Comparison of ENCODE assay signal across 13 cellular contexts in the genomic region with DNA sequence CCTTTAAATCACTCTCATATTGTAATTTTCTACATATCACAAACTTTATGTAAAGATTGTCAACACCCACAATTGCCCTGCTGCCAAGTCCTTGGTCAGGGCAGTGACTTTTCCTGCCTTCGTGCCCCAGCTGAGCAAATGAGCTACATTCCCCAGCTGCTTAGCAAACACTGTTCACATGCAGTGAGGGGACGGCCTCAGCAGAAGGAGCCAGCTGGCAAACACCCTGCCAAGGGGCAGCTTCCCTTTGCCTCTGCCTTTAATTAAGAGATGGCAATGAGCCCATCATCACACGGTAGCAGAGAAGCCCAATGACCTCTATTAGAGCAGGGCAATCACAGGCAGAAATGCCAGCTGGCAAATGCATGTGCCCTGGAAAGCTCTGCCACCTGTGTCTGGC.
DNase-seq lines count a peak whose midpoint lies in the region; ATAC-seq, FAIRE-seq and TF ChIP-seq lines count a peak whose summit lies in the region.
"Had no signal": no experiment of that assay in that cellular context is flagged by ENCODE, and none has a peak within 500 bp of the region (broad histone marks: within the 10 kb centered on the region; RNA-seq: fewer than 3 reads in every experiment).

No MANE protein-coding gene starts in this region.

- H3K36me3 ChIP-seq in astrocyte (ENCODE audit: insufficient read depth, low read length) (no peaks in the 10 kb centered on the region), keratinocyte (ENCODE audit: control insufficient read depth in 2 of 2, extremely low read depth in 1 of 2, insufficient read depth in 2 of 2, low read length in 2 of 2) (no peaks in the 10 kb centered on the region)
- H3K36me3 ChIP-seq in CD8-positive, alpha-beta T cell (ENCODE audit: insufficient read depth, low read length) = no peaks in the 10 kb centered on the region
- H3K36me3 ChIP-seq: cardiac muscle cell, neutrophil had no signal

- POLR2A ChIA-PET in CD8-positive, alpha-beta T cell (lab: Charles Lee) = no interaction called here

- DNase-seq in COR-L47 (lab: John Stamatoyannopoulos, UW) (peak; percentile 89), NCI-H1105 treated with DMSO at 0.1 percent for 48 hours (lab: John Stamatoyannopoulos, UW) (peak; percentile 95), astrocyte (ENCODE audit: low read depth) (peak; percentile 42), keratinocyte (ENCODE audit: low read depth, low spot score) (no peak)
- no peak for DNase-seq in CD8-positive, alpha-beta T cell
- no peak for DNase-seq in effector CD8-positive, alpha-beta T cell (lab: John Stamatoyannopoulos, UW)
- DNase-seq: CD4-positive, alpha-beta T cell; IMR-90; SIG-M5 had no signal

- H3K9me3 ChIP-seq in astrocyte (ENCODE audit: insufficient read depth, low read depth, low read length) (no peaks in the 10 kb centered on the region), keratinocyte (ENCODE audit: control insufficient read depth, low read depth, low read length) (no peaks in the 10 kb centered on the region)
- no peaks in the 10 kb centered on the region for H3K9me3 ChIP-seq in CD8-positive, alpha-beta T cell (ENCODE audit: low read length)
- H3K9me3 ChIP-seq: neutrophil had no signal

- H3K4me1 ChIP-seq in astrocyte (ENCODE audit: insufficient read depth, low read length) (peaks cover 5% of the 10 kb centered on the region), keratinocyte (ENCODE audit: control insufficient read depth, extremely low read depth, insufficient read depth, low read length) (no peaks in the 10 kb centered on the region)
- H3K4me1 ChIP-seq in CD8-positive, alpha-beta T cell (ENCODE audit: insufficient read depth, low read length) = no peaks in the 10 kb centered on the region

- TF ChIP-seq CTCF in astrocyte (IDR thresholded peaks at IDR 0.05; ENCODE audit: insufficient read depth, low read depth, low read length) (no peak), keratinocyte (optimal IDR thresholded peaks at IDR 0.05 in 1 of 3, IDR thresholded peaks at IDR 0.05 in 1 of 3, conservative IDR thresholded peaks at IDR 0.05 in 1 of 3; ENCODE audit: extremely low read depth in 1 of 3, insufficient read depth in 2 of 3, low read length in 3 of 3) (no peak)
- TF ChIP-seq CTCF in CD8-positive, alpha-beta T cell (IDR thresholded peaks at IDR 0.05) = no peak

- H4K20me1 ChIP-seq in astrocyte (ENCODE audit: insufficient read depth, low read length) (no peaks in the 10 kb centered on the region), keratinocyte (ENCODE audit: control insufficient read depth, extremely low read depth, insufficient read depth, low read length) (no peaks in the 10 kb centered on the region)

- H3K9ac ChIP-seq in astrocyte (ENCODE audit: low read length) (no peak overlapping the region), keratinocyte (ENCODE audit: control insufficient read depth, extremely low read depth, insufficient read depth, low read length) (no peak overlapping the region)

- H3K4me2 ChIP-seq in astrocyte (ENCODE audit: low read length) (no peak overlapping the region), keratinocyte (ENCODE audit: control insufficient read depth, extremely low read depth, insufficient read depth, low read depth, low read length) (no peak overlapping the region)

- no peaks in the 10 kb centered on the region for H3K27me3 ChIP-seq in astrocyte (ENCODE audit: insufficient read depth, low read length)
- H3K27me3 ChIP-seq in keratinocyte (ENCODE audit: control insufficient read depth, extremely low read depth, insufficient read depth, low read length) = no peaks in the 10 kb centered on the region
- H3K27me3 ChIP-seq in CD8-positive, alpha-beta T cell (ENCODE audit: insufficient read depth, low read length) = no peaks in the 10 kb centered on the region
- H3K27me3 ChIP-seq: cardiac muscle cell, neutrophil had no signal

- CTCF ChIA-PET in CD8-positive, alpha-beta T cell (lab: Charles Lee) = no interaction called here

- intact Hi-C loops in CD8-positive, alpha-beta T cell (cut with DNase I, micrococcal nuclease) = no loop called here

- H3K4me3 ChIP-seq in astrocyte (ENCODE audit: insufficient read depth, low read depth, low read length) (no peak overlapping the region), keratinocyte (ENCODE audit: control insufficient read depth in 2 of 3, extremely low read depth in 1 of 3, insufficient read depth in 2 of 3, low read depth in 1 of 3, low read length in 3 of 3) (no peak overlapping the region)
- no peak overlapping the region for H3K4me3 ChIP-seq in CD8-positive, alpha-beta T cell (ENCODE audit: low read depth, low read length)
- H3K4me3 ChIP-seq: cardiac muscle cell had no signal

- no peak overlapping the region for H3K27ac Mint-ChIP-seq in astrocyte (ENCODE audit: unreplicated experiment)
- no peak overlapping the region for H3K27ac Mint-ChIP-seq in CD8-positive, alpha-beta T cell
- H3K27ac Mint-ChIP-seq: CD4-positive, alpha-beta T cell had no signal

- no peaks in the 10 kb centered on the region for H3K79me2 ChIP-seq in astrocyte (ENCODE audit: insufficient read depth, low read length)
- no peaks in the 10 kb centered on the region for H3K79me2 ChIP-seq in keratinocyte (ENCODE audit: control insufficient read depth, insufficient read depth, low read length)

- no peaks in the 10 kb centered on the region for H3K9me1 ChIP-seq in keratinocyte (ENCODE audit: control insufficient read depth, extremely low read depth, insufficient read depth, low read length)

- H3K27ac ChIP-seq in astrocyte (ENCODE audit: low read depth, low read length) = no peak overlapping the region
- no peak overlapping the region for H3K27ac ChIP-seq in keratinocyte (ENCODE audit: control insufficient read depth, insufficient read depth, low read length)
- no peak overlapping the region for H3K27ac ChIP-seq in CD8-positive, alpha-beta T cell (ENCODE audit: low read depth, low read length)
- H3K27ac ChIP-seq: cardiac muscle cell, neutrophil had no signal

- H3K27me3 Mint-ChIP-seq in astrocyte (ENCODE audit: low read depth, unreplicated experiment) = no peaks in the 10 kb centered on the region
- H3K27me3 Mint-ChIP-seq in CD8-positive, alpha-beta T cell (ENCODE audit: low read depth) = no peaks in the 10 kb centered on the region
- H3K27me3 Mint-ChIP-seq: CD4-positive, alpha-beta T cell had no signal

- H3K4me1 Mint-ChIP-seq in astrocyte (ENCODE audit: low read depth, unreplicated experiment) = no peaks in the 10 kb centered on the region
- H3K4me1 Mint-ChIP-seq in CD8-positive, alpha-beta T cell (ENCODE audit: low read depth) = no peaks in the 10 kb centered on the region

- ATAC-seq in GM21717 (IDR thresholded peaks at IDR 0.05; ENCODE audit: unreplicated experiment) (no peak), GM18907 (IDR thresholded peaks at IDR 0.05; ENCODE audit: unreplicated experiment) (no peak)
- no peak for ATAC-seq in CD8-positive, alpha-beta T cell

- H2AFZ ChIP-seq in astrocyte (ENCODE audit: low read depth, low read length) (no peak overlapping the region), keratinocyte (ENCODE audit: control insufficient read depth, low read length) (peak overlapping the region; percentile 71)

- dilution Hi-C loops in keratinocyte (cut with MboI; ENCODE audit: extremely low pct_ligation_motif_present, low sequenced_read_pairs) = no loop called here

- H3K4me3 Mint-ChIP-seq in astrocyte (ENCODE audit: unreplicated experiment) = no peak overlapping the region
- no peak overlapping the region for H3K4me3 Mint-ChIP-seq in CD8-positive, alpha-beta T cell
- H3K4me3 Mint-ChIP-seq: CD4-positive, alpha-beta T cell had no signal

- no peak for FAIRE-seq in astrocyte (lab: Jason Lieb, UNC)
- FAIRE-seq in keratinocyte (lab: Jason Lieb, UNC) = no peak

- no peaks in the 10 kb centered on the region for H3K9me3 Mint-ChIP-seq in astrocyte (ENCODE audit: unreplicated experiment)
- no peaks in the 10 kb centered on the region for H3K9me3 Mint-ChIP-seq in CD8-positive, alpha-beta T cell

- H3K36me3 Mint-ChIP-seq in astrocyte (ENCODE audit: low read depth, unreplicated experiment) = no peaks in the 10 kb centered on the region
- no peaks in the 10 kb centered on the region for H3K36me3 Mint-ChIP-seq in CD8-positive, alpha-beta T cell

Comparison
In these comparisons a context has a peak if more than half of its experiments do, and no peak if none do; other contexts are left out.
1. DNase-seq: peak in COR-L47 (single experiment), NCI-H1105 treated with DMSO at 0.1 percent for 48 hours (single experiment) and astrocyte (single experiment); none in keratinocyte (single experiment), CD8-positive, alpha-beta T cell (0 of 7) and effector CD8-positive, alpha-beta T cell (single experiment).